Comparison of ENCODE assay signal across 25 cellular contexts in the genomic region with DNA sequence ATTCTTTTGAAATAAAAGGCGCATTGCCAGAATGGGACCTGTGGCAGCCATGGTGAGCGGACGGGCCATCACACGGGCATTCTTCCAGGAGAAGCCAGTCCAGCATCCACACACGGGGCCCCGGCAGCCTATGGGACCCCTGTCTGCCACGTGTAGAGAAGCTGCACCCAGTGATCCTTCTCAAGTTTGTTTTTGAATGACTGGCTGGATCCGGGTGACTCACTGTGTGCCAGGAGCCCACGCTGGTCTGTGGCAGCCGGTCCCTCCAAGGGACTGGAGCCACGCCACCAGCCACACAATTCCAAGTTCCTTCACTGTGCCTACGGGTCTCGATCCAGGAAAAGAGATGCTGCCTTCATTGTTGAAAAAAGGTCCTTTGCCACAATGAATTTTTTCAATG. TPM values are rescaled to one million over a fixed set of nuclear protein-coding genes. Genes with fewer than 3 reads are reported as not detected.
A peak's percentile ranks its signal among the peaks of the same experiment; 100 is the strongest.
DNase-seq lines count a peak whose midpoint lies in the region; ATAC-seq and TF ChIP-seq lines count a peak whose summit lies in the region.
"Had no signal": no experiment of that assay in that cellular context is flagged by ENCODE, and none has a peak within 500 bp of the region (broad histone marks: within the 10 kb centered on the region; RNA-seq: fewer than 3 reads in every experiment).

No MANE protein-coding gene starts in this region.

- in situ Hi-C loops in brain microvascular endothelial cell (cut with HindIII; ENCODE audit: low pct_ligation_motif_present, low sequenced_read_pairs) = no loop called here

- TF ChIP-seq CTCF in brain microvascular endothelial cell (IDR thresholded peaks at IDR 0.05; ENCODE audit: low read depth, low read length, missing control alignments) (no peak), tibial artery (IDR thresholded peaks at IDR 0.05) (no peak)

- H3K4me1 Mint-ChIP-seq in activated CD8-positive, alpha-beta memory T cell treated with anti-CD3 and anti-CD28 coated beads, Interleukin-2, amount 10 ng/mL, durations not matched to agents 7 days and 5 days = peaks cover 21% of the 10 kb centered on the region
- H3K4me1 Mint-ChIP-seq: nephron had no signal

- H3K27me3 Mint-ChIP-seq in activated CD8-positive, alpha-beta memory T cell treated with anti-CD3 and anti-CD28 coated beads, Interleukin-2, amount 10 ng/mL, durations not matched to agents 7 days and 5 days = no peaks in the 10 kb centered on the region

- no peak overlapping the region for H3K27ac Mint-ChIP-seq in activated CD8-positive, alpha-beta memory T cell treated with anti-CD3 and anti-CD28 coated beads, Interleukin-2, amount 10 ng/mL, durations not matched to agents 7 days and 5 days
- H3K27ac Mint-ChIP-seq: activated naive CD4-positive, alpha-beta T cell treated with anti-CD3 and anti-CD28 coated beads, Interleukin-2, amount 50 U/mL, for 72 hours; mesothelial cell of epicardium; nephron; progenitor cell of endocrine pancreas; T-helper 1 cell treated with Interleukin-12 subunit alpha and Interleukin-12 subunit beta and Interleukin-4 antibody, amounts not matched to agents 30 μg/mL and 1 μg/mL, for 36 hours had no signal

- ATAC-seq in activated CD8-positive, alpha-beta memory T cell treated with anti-CD3 and anti-CD28 coated beads, Interleukin-2, amount 10 ng/mL, durations not matched to agents 7 days and 5 days = no peak
- ATAC-seq: activated naive CD4-positive, alpha-beta T cell treated with anti-CD3 and anti-CD28 coated beads, Interleukin-2, amount 50 U/mL, for 72 hours; heart left ventricle; left lung had no signal

- no peaks in the 10 kb centered on the region for H3K9me3 Mint-ChIP-seq in activated CD8-positive, alpha-beta memory T cell treated with anti-CD3 and anti-CD28 coated beads, Interleukin-2, amount 10 ng/mL, durations not matched to agents 7 days and 5 days (ENCODE audit: low read depth)
- H3K9me3 Mint-ChIP-seq: activated naive CD4-positive, alpha-beta T cell treated with anti-CD3 and anti-CD28 coated beads, Interleukin-2, amount 50 U/mL, for 72 hours; mesothelial cell of epicardium; nephron; T-helper 1 cell treated with Interleukin-12 subunit alpha and Interleukin-12 subunit beta and Interleukin-4 antibody, amounts not matched to agents 30 μg/mL and 1 μg/mL, for 36 hours had no signal

- no peak overlapping the region for H3K4me3 ChIP-seq in brain microvascular endothelial cell (ENCODE audit: low read depth, low read length)
- H3K4me3 ChIP-seq in tibial artery = no peak overlapping the region
- H3K4me3 ChIP-seq: heart left ventricle, left lung, Peyer's patch, skin epidermis, thyroid gland had no signal

- H3K4me1 ChIP-seq in tibial artery = peaks cover 0 to 78% (median 52%) of the 10 kb centered on the region in 4 donors
- H3K4me1 ChIP-seq: Caco-2, Peyer's patch, thyroid gland had no signal

- DNase-seq in GM03348 (ENCODE audit: low spot score) (peak; percentile 73), brain microvascular endothelial cell (peak; percentile 8), kidney tubule cell (ENCODE audit: low spot score) (peak; percentile 20), tibial artery (peak in 1 of 2 donors; percentile 87), dermis blood vessel endothelial cell (no peak), GOT3 (lab: John Stamatoyannopoulos, UW) (no peak), HuH-7 (ENCODE audit: low spot score) (no peak)
- no peak for DNase-seq in activated CD8-positive, alpha-beta memory T cell treated with anti-CD3 and anti-CD28 coated beads, Interleukin-2, amount 10 ng/mL, durations not matched to agents 7 days and 5 days
- DNase-seq: activated CD4-positive, alpha-beta T cell treated with anti-CD3 and anti-CD28 coated beads for 4 hours; Caco-2; left lung; MM.1S; NCI-H1436; NCI-H510A treated with DMSO at 0.1 percent for 48 hours; Peyer's patch; stimulated activated CD4-positive, alpha-beta T cell treated with anti-CD3 and anti-CD28 coated beads, Interleukin-2, amount 100 ng/mL, for 48 hours; stimulated activated naive CD4-positive, alpha-beta T cell; thyroid gland had no signal

- H3K36me3 ChIP-seq in brain microvascular endothelial cell (replicated peaks) (no peaks in the 10 kb centered on the region), tibial artery (no peaks in the 10 kb centered on the region)
- H3K36me3 ChIP-seq: heart left ventricle, left lung, Peyer's patch, thyroid gland had no signal

- CTCF ChIA-PET in activated CD8-positive, alpha-beta memory T cell treated with anti-CD3 and anti-CD28 coated beads, Interleukin-2, amount 10 ng/mL, durations not matched to agents 7 days and 5 days (lab: Charles Lee) = interaction anchor here (0.6 kb wide), 1 partner anchor 296 kb away, joined by 3 read pairs; no protein-coding TSS in a partner anchor

- H3K36me3 Mint-ChIP-seq in activated CD8-positive, alpha-beta memory T cell treated with anti-CD3 and anti-CD28 coated beads, Interleukin-2, amount 10 ng/mL, durations not matched to agents 7 days and 5 days = peaks cover 12% of the 10 kb centered on the region
- H3K36me3 Mint-ChIP-seq: mesothelial cell of epicardium had no signal

- no peaks in the 10 kb centered on the region for H3K9me3 ChIP-seq in tibial artery
- H3K9me3 ChIP-seq: Caco-2, heart left ventricle, left lung, thyroid gland had no signal

- intact Hi-C loops in tibial artery (cut with DNase I; ENCODE audit: low total_unique reads) = no loop called here

- H3K4me3 Mint-ChIP-seq in activated CD8-positive, alpha-beta memory T cell treated with anti-CD3 and anti-CD28 coated beads, Interleukin-2, amount 10 ng/mL, durations not matched to agents 7 days and 5 days = no peak overlapping the region
- H3K4me3 Mint-ChIP-seq: mesothelial cell of epicardium; nephron; T-helper 1 cell treated with Interleukin-12 subunit alpha and Interleukin-12 subunit beta and Interleukin-4 antibody, amounts not matched to agents 30 μg/mL and 1 μg/mL, for 36 hours had no signal

- H3K27me3 ChIP-seq in brain microvascular endothelial cell (replicated peaks) (no peaks in the 10 kb centered on the region), tibial artery (no peaks in the 10 kb centered on the region)
- H3K27me3 ChIP-seq: left lung, Peyer's patch, thyroid gland had no signal

- H3K27ac ChIP-seq in brain microvascular endothelial cell (no peak overlapping the region), tibial artery (peak overlapping the region; percentile 79 to 89)
- H3K27ac ChIP-seq: heart left ventricle, left lung, Peyer's patch, skin epidermis, thyroid gland had no signal

RNA-seq across cellular contexts. Expression of gene ATP10A, which starts 58.1 kb away (rescaled TPM):
- total RNA-seq in activated CD8-positive, alpha-beta memory T cell treated with anti-CD3 and anti-CD28 coated beads, Interleukin-2, amount 10 ng/mL, durations not matched to agents 7 days and 5 days = 10 to 100 TPM; 36.7 to 70.1 TPM
- total RNA-seq in dermis blood vessel endothelial cell = 0.05 and 0.17 TPM in 2 replicates
- total RNA-seq: Caco-2 had no signal

Comparison
In these comparisons a context has a peak if more than half of its experiments do, and no peak if none do; other contexts are left out.
1. DNase-seq: peak in GM03348 (single experiment), brain microvascular endothelial cell (single experiment) and kidney tubule cell (single experiment); none in activated CD8-positive, alpha-beta memory T cell treated with anti-CD3 and anti-CD28 coated beads, Interleukin-2, amount 10 ng/mL, durations not matched to agents 7 days and 5 days (single experiment), dermis blood vessel endothelial cell (single experiment), GOT3 (single experiment) and HuH-7 (single experiment).
2. RNA of gene ATP10A, which starts 58.1 kb away (total RNA-seq): 36.7 to 70.1 TPM in activated CD8-positive, alpha-beta memory T cell treated with anti-CD3 and anti-CD28 coated beads, Interleukin-2, amount 10 ng/mL, durations not matched to agents 7 days and 5 days; 0.05 to 0.17 TPM in dermis blood vessel endothelial cell; every median in the first group is over 10 times any median in the second.